Comparison of ENCODE assay signal across 14 cellular contexts in genomic region chr7:51028128-51028830, GRCh38.
DNase-seq lines count a peak whose midpoint lies in the region; ATAC-seq and TF ChIP-seq lines count a peak whose summit lies in the region.
"Had no signal": no experiment of that assay in that cellular context is flagged by ENCODE, and none has a peak within 500 bp of the region (broad histone marks: within the 10 kb centered on the region; RNA-seq: fewer than 3 reads in every experiment).

No MANE protein-coding gene starts in this region.

- peaks cover 23% of the 10 kb centered on the region; the same call in 1 of the 2 replicates for H3F3A ChIP-seq in PC-9 (ENCODE audit: insufficient read depth, low read depth)

- H3K36me3 ChIP-seq in PC-9 (ENCODE audit: low read depth) (no peaks in the 10 kb centered on the region), mesenchymal stem cell (ENCODE audit: control insufficient read depth in 1 of 2, insufficient read depth in 2 of 2, low read depth in 1 of 2, low read length in 2 of 2) (no peaks in the 10 kb centered on the region)
- H3K36me3 ChIP-seq: HAP-1 had no signal

- POLR2A ChIA-PET in PC-9 (lab: Charles Lee; ENCODE audit: unreplicated experiment) = no interaction called here

- peak overlapping the region; percentile 2 to 69 for H3K18ac ChIP-seq in mesenchymal stem cell (ENCODE audit: low read depth in 1 of 2, low read length in 2 of 2)

- no peak overlapping the region for H2AK5ac ChIP-seq in mesenchymal stem cell (ENCODE audit: low read length, severe bottlenecking)

- BruUV-seq in PC-9 (replicated peaks; lab: Mats Ljungman, UMichigan) = TSS peak; percentile 60

- no peaks in the 10 kb centered on the region for H3K79me1 ChIP-seq in mesenchymal stem cell (replicated peaks; ENCODE audit: low read length, poor library complexity, severe bottlenecking)

- H3K9ac ChIP-seq in mesenchymal stem cell (ENCODE audit: low read length) = no peak overlapping the region

- H4K20me1 ChIP-seq in PC-9 (ENCODE audit: insufficient read depth) = no peaks in the 10 kb centered on the region

- WGBS in mesenchymal stem cell = 96% methylated on average over 13 of the region's 13 CpGs

- H3K23ac ChIP-seq in mesenchymal stem cell (ENCODE audit: low read length in 2 of 2) = no peak overlapping the region

- peak overlapping the region; percentile 8 for H2BK15ac ChIP-seq in mesenchymal stem cell (ENCODE audit: low read depth, poor library complexity, severe bottlenecking)

- no peaks in the 10 kb centered on the region for H3K4me1 Mint-ChIP-seq in type B pancreatic cell (ENCODE audit: unreplicated experiment)

- peak; percentile 47 for DNase-seq in activated CD8-positive, alpha-beta memory T cell treated with anti-CD3 and anti-CD28 coated beads for 24 hours
- no peak for DNase-seq in activated CD8-positive, alpha-beta memory T cell treated with anti-CD3 and anti-CD28 coated beads, Interleukin-2, amount 50 U/mL, for 4 hours
- no peak for DNase-seq in PC-9
- no peak for DNase-seq in mesenchymal stem cell
- DNase-seq in type B pancreatic cell (ENCODE audit: extremely low spot score, unreplicated experiment) = peak; percentile 49
- no peak for DNase-seq in activated CD4-positive, alpha-beta T cell treated with anti-CD3 and anti-CD28 coated beads for 48 hours
- DNase-seq: C1 segment of cervical spinal cord, EL, NCI-H146, NCI-H226, NCI-H526 treated with DMSO at 0.1 percent for 48 hours had no signal

- no peaks in the 10 kb centered on the region for H3K9me2 ChIP-seq in PC-9 (ENCODE audit: insufficient read depth)

- H3K27me3 ChIP-seq in PC-9 (ENCODE audit: insufficient read depth, low read depth) = no peaks in the 10 kb centered on the region
- H3K27me3 ChIP-seq in mesenchymal stem cell (ENCODE audit: control insufficient read depth in 1 of 2, insufficient read depth in 1 of 2, low read length in 2 of 2) = no peaks in the 10 kb centered on the region

- H3K4me1 ChIP-seq in PC-9 (replicated peaks; ENCODE audit: insufficient read depth) (peaks cover 20% of the 10 kb centered on the region), mesenchymal stem cell (ENCODE audit: control insufficient read depth, insufficient read depth, low read depth, low read length) (peaks cover 13% of the 10 kb centered on the region)
- H3K4me1 ChIP-seq: HAP-1 had no signal

- no peak overlapping the region for H3K4ac ChIP-seq in mesenchymal stem cell (ENCODE audit: low read depth in 1 of 2, low read length in 2 of 2)

- H3K27ac Mint-ChIP-seq in type B pancreatic cell = no peak overlapping the region

- no peak overlapping the region for H3K14ac ChIP-seq in mesenchymal stem cell (ENCODE audit: low read length in 2 of 2)

- H3K27ac ChIP-seq in PC-9 (no peak overlapping the region), mesenchymal stem cell (ENCODE audit: low read length, poor library complexity, severe bottlenecking) (no peak overlapping the region)

- no peak overlapping the region for H2BK5ac ChIP-seq in mesenchymal stem cell (ENCODE audit: low read depth, low read length, poor library complexity, severe bottlenecking)

- no peak overlapping the region for H3K4me2 ChIP-seq in PC-9
- H3K4me2 ChIP-seq in mesenchymal stem cell (ENCODE audit: low read length, poor library complexity, severe bottlenecking) = no peak overlapping the region

- H2BK120ac ChIP-seq in mesenchymal stem cell (ENCODE audit: low read depth, low read length) = no peak overlapping the region

- H2AFZ ChIP-seq in PC-9 (no peak overlapping the region), mesenchymal stem cell (ENCODE audit: low read depth, low read length) (no peak overlapping the region)

- H3K27me3 Mint-ChIP-seq in type B pancreatic cell = no peaks in the 10 kb centered on the region

- H3K9me3 Mint-ChIP-seq in type B pancreatic cell = no peaks in the 10 kb centered on the region

- peak overlapping the region; percentile 64 to 89 for H2BK12ac ChIP-seq in mesenchymal stem cell (ENCODE audit: low read length in 2 of 2)

- H3K4me3 ChIP-seq in PC-9 (no peak overlapping the region), mesenchymal stem cell (ENCODE audit: insufficient read depth in 1 of 2, low read depth in 1 of 2, low read length in 2 of 2) (no peak overlapping the region)
- H3K4me3 ChIP-seq: HAP-1 had no signal

- no peak for TF ChIP-seq CTCF in PC-9 (conservative IDR thresholded peaks at IDR 0.05)
- no peak for TF ChIP-seq CTCF in type B pancreatic cell (conservative IDR thresholded peaks at IDR 0.05)

- peaks cover 8% of the 10 kb centered on the region for H3K36me3 Mint-ChIP-seq in type B pancreatic cell

- no peaks in the 10 kb centered on the region for H3K79me2 ChIP-seq in PC-9 (ENCODE audit: low read depth)

- ATAC-seq in HG03175 (IDR thresholded peaks at IDR 0.05; ENCODE audit: unreplicated experiment) (no peak), HG02623 (IDR thresholded peaks at IDR 0.05; ENCODE audit: unreplicated experiment) (no peak)

- intact Hi-C loops in PC-9 (cut with micrococcal nuclease; ENCODE audit: unreplicated experiment) = no loop called here

- H4K8ac ChIP-seq in mesenchymal stem cell (ENCODE audit: low read length) = no peak overlapping the region

- H3K4me3 Mint-ChIP-seq in type B pancreatic cell = no peak overlapping the region

- peak overlapping the region; percentile 54 for H4K91ac ChIP-seq in mesenchymal stem cell (ENCODE audit: low read length)

- H3K9me3 ChIP-seq in PC-9 (ENCODE audit: insufficient read depth, low read depth) (no peaks in the 10 kb centered on the region), mesenchymal stem cell (ENCODE audit: control insufficient read depth, low read length) (no peaks in the 10 kb centered on the region)
- H3K9me3 ChIP-seq: HAP-1 had no signal

- CTCF ChIA-PET in PC-9 (lab: Charles Lee) = no interaction called here

Comparison
In these comparisons a context has a peak if more than half of its experiments do, and no peak if none do; other contexts are left out.
1. DNase-seq: peak in activated CD8-positive, alpha-beta memory T cell treated with anti-CD3 and anti-CD28 coated beads for 24 hours (single experiment) and type B pancreatic cell (single experiment); none in activated CD8-positive, alpha-beta memory T cell treated with anti-CD3 and anti-CD28 coated beads, Interleukin-2, amount 50 U/mL, for 4 hours (single experiment), PC-9 (0 of 2), mesenchymal stem cell (single experiment) and activated CD4-positive, alpha-beta T cell treated with anti-CD3 and anti-CD28 coated beads for 48 hours (single experiment).